1 cellular context compared by ENCODE assay signal in the genomic region with DNA sequence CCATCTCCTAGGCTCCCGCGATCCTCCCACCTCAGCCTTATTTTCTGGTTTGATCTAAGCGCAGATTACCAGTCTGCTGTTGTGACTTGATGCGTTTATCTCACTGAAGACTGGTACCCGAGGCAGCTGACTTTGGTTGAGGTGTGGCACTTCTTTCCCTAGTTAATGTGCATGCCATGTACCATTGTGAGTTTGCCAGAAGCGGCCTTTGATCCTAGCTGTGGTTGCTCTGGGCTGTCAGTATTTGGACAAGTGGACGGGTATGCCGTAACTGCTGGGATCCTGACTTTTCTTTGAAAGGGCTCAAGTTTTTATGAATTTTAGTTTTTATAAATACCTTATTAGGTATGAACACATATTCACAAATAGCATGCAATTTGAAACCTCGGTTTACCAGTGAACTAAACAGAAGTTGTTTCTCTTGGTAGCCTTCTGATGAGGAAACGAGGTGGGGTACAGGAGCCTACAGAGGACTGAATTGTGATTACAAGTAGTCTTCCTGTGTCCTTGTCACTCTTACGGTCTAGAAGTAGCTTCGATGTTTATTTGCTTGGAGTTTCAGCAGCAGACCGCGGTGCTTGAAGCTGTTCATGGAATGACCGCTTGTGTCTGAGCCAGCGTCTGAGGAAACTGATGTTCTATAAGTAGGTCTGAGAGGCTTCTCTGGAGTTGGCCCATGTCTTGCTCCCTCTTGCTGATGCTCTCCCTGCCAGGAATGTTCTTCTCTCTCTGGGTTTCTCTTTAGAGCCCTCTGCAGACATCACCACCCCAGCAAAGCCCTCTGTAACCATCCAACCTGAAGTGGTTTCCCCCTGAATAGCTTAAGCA.
TF ChIP-seq lines count a peak whose summit lies in the region.

No MANE protein-coding gene starts in this region.

TF ChIP-seq in K562, 482 proteins besides CTCF, POLR2A, EP300 and RAD21 (continued from another document):
- TF ChIP-seq, protein P1, sequence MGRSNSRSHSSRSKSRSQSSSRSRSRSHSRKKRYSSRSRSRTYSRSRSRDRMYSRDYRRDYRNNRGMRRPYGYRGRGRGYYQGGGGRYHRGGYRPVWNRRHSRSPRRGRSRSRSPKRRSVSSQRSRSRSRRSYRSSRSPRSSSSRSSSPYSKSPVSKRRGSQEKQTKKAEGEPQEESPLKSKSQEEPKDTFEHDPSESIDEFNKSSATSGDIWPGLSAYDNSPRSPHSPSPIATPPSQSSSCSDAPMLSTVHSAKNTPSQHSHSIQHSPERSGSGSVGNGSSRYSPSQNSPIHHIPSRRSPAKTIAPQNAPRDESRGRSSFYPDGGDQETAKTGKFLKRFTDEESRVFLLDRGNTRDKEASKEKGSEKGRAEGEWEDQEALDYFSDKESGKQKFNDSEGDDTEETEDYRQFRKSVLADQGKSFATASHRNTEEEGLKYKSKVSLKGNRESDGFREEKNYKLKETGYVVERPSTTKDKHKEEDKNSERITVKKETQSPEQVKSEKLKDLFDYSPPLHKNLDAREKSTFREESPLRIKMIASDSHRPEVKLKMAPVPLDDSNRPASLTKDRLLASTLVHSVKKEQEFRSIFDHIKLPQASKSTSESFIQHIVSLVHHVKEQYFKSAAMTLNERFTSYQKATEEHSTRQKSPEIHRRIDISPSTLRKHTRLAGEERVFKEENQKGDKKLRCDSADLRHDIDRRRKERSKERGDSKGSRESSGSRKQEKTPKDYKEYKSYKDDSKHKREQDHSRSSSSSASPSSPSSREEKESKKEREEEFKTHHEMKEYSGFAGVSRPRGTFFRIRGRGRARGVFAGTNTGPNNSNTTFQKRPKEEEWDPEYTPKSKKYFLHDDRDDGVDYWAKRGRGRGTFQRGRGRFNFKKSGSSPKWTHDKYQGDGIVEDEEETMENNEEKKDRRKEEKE (IDR thresholded peaks at IDR 0.05; ENCODE audit: borderline replicate concordance in 1 of 2, control insufficient read depth in 1 of 2, low read depth in 2 of 2, low read length in 1 of 2) = no peak
- 0 out of 2 replicates have a peak, but pooled peaks have one; percentile 28 for TF ChIP-seq SOX6 (IDR thresholded peaks at IDR 0.05)
- TF ChIP-seq RCOR1 (IDR thresholded peaks at IDR 0.05; ENCODE audit: borderline replicate concordance in 1 of 2, low read depth in 2 of 2, low read length in 2 of 2) = 0 out of 4 replicates have a peak, but pooled peaks of 1 of the 2 experiments have one; percentile 31
